Comparison of ENCODE assay signal across 8 cellular contexts in genomic region chr17:80426671-80427326, GRCh38.
DNase-seq lines count a peak whose midpoint lies in the region; ATAC-seq lines count a peak whose summit lies in the region.

No MANE protein-coding gene starts in this region.

- H3K4me3 Mint-ChIP-seq in central memory CD8-positive, alpha-beta T cell = no peak overlapping the region

- peak overlapping the region; percentile 35 for H3K27ac Mint-ChIP-seq in central memory CD8-positive, alpha-beta T cell (ENCODE audit: low read depth)

- DNase-seq in DMS53 (lab: John Stamatoyannopoulos, UW) (peak; percentile 89), NCI-H226 (peak; percentile 38), left kidney (ENCODE audit: low read depth, low spot score) (peak; percentile 86)
- DNase-seq in activated CD4-positive, alpha-beta T cell treated with anti-CD3 and anti-CD28 coated beads for 24 hours (ENCODE audit: low read depth in 2 of 2) = peak; percentile 78 to 81
- DNase-seq in central memory CD8-positive, alpha-beta T cell (ENCODE audit: low spot score in 2 of 2) = peak; percentile 86 to 92
- peak; percentile 77 to 88 for DNase-seq in stimulated activated CD4-positive, alpha-beta T cell treated with anti-CD3 and anti-CD28 coated beads, Interleukin-4, amount 100 ng/mL, for 4 hours

- no peaks in the 10 kb centered on the region for H3K9me3 Mint-ChIP-seq in central memory CD8-positive, alpha-beta T cell

- ATAC-seq in HG02642 (IDR thresholded peaks at IDR 0.05; ENCODE audit: poor library complexity, unreplicated experiment) (peak; percentile 58), GM21576 (IDR thresholded peaks at IDR 0.05; ENCODE audit: unreplicated experiment) (no peak)
- ATAC-seq in central memory CD8-positive, alpha-beta T cell (replicated peaks; ENCODE audit: extremely low read depth, poor library complexity, severe bottlenecking) = peak; percentile 96

- H3K4me1 Mint-ChIP-seq in central memory CD8-positive, alpha-beta T cell = peaks cover 11% of the 10 kb centered on the region

- no peaks in the 10 kb centered on the region for H3K36me3 Mint-ChIP-seq in central memory CD8-positive, alpha-beta T cell (ENCODE audit: insufficient read depth)

- H3K27me3 Mint-ChIP-seq in central memory CD8-positive, alpha-beta T cell = no peaks in the 10 kb centered on the region

Comparison
In these comparisons a context has a peak if more than half of its experiments do, and no peak if none do; other contexts are left out.
1. DNase-seq: peak in every context shown above with its lines; median percentile 89 in DMS53; 89 in central memory CD8-positive, alpha-beta T cell; 86 in left kidney; 82 in stimulated activated CD4-positive, alpha-beta T cell treated with anti-CD3 and anti-CD28 coated beads, Interleukin-4, amount 100 ng/mL, for 4 hours; 80 in activated CD4-positive, alpha-beta T cell treated with anti-CD3 and anti-CD28 coated beads for 24 hours; 38 in NCI-H226.